Comparison of ENCODE assay signal across 1 cellular context in the genomic region with DNA sequence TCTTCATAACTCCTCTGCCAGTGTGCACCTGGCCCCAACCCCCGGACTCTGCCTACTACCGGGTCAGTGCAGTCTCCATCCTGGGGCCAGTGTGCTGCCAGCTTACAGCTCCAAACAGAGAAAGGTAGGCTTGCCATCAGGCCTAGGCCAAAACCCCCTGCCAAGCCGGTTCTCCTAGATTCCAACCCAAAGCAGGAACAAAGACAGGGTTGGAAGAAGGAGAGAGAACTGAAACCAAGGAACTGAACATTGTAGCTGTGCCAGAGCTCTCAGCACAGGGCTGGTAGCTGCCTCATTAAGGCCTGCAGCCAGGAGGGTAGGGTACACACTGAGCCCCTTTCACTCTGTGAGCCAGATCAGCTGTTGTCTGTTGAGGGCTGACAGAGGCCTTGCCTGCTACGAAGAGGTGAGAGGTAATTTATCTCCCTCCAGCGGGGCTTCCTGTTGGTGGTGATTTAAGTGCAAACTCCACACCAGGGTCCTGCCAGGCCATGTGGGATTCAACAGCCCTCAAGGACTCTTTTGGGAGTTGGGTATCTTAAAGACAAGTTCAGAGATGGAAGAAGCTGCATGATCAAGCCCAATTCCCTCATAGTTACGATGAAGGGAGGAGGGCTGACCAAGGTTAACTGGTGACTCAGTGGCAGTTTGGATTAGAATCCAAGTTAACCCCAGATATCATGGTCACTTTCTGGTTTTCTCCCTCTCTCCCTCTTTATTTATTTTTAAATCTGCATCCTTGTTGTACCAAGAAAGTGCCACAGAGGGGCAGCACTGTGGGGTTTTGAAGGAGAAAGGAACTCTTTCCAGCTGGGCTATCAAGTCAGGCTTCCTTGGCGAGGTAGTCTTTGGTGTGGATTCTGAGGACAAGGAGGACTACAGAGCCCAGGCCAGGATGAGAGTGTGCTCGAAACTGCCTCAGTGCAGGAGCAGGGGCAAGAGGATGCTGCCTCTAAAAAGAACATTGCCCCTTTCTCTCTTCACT.
A peak's percentile ranks its signal among the peaks of the same experiment; 100 is the strongest.
TF ChIP-seq lines count a peak whose summit lies in the region.

No MANE protein-coding gene starts in this region.

TF ChIP-seq in GM23338, 12 proteins besides CTCF, POLR2A, EP300 and RAD21 (continued from another document):
- TF ChIP-seq ZNF462 (CRISPR knock-in tag; IDR thresholded peaks at IDR 0.05) (peak; percentile 53; the same call in 1 of the 2 replicates), EZH2phosphoT487 (IDR thresholded peaks at IDR 0.05; ENCODE audit: unreplicated experiment) (no peak)
